1 cellular context compared by ENCODE assay signal in genomic region chr18:58997811-58998337, GRCh38.
TF ChIP-seq lines count a peak whose summit lies in the region.

No MANE protein-coding gene starts in this region.

TF ChIP-seq in WTC11, 78 proteins besides CTCF, POLR2A, EP300 and RAD21 (continued from another document):
- TF ChIP-seq ATF2 (CRISPR knock-in tag; IDR thresholded peaks at IDR 0.05; ENCODE audit: borderline replicate concordance, low read depth) (no peak), ZNF138 (CRISPR knock-in tag; conservative IDR thresholded peaks at IDR 0.05) (no peak), GABPB1 (CRISPR knock-in tag; IDR thresholded peaks at IDR 0.05) (no peak), NFE2L1 (CRISPR knock-in tag; IDR thresholded peaks at IDR 0.05) (no peak)
- TF ChIP-seq, protein P1, sequence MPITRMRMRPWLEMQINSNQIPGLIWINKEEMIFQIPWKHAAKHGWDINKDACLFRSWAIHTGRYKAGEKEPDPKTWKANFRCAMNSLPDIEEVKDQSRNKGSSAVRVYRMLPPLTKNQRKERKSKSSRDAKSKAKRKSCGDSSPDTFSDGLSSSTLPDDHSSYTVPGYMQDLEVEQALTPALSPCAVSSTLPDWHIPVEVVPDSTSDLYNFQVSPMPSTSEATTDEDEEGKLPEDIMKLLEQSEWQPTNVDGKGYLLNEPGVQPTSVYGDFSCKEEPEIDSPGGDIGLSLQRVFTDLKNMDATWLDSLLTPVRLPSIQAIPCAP (CRISPR knock-in tag; IDR thresholded peaks at IDR 0.05) = no peak
